In genomic region chr5:149175346-149176113, GRCh38 we compare ENCODE assay signal across 14 cellular contexts. TPM values are rescaled to one million over a fixed set of nuclear protein-coding genes. Genes with fewer than 3 reads are reported as not detected.
DNase-seq lines count a peak whose midpoint lies in the region; ATAC-seq, FAIRE-seq and TF ChIP-seq lines count a peak whose summit lies in the region.
"Had no signal": no experiment of that assay in that cellular context is flagged by ENCODE, and none has a peak within 500 bp of the region (broad histone marks: within the 10 kb centered on the region; RNA-seq: fewer than 3 reads in every experiment).

No MANE protein-coding gene starts in this region.

- no peak overlapping the region for H3K4me3 Mint-ChIP-seq in chondrocyte (ENCODE audit: unreplicated experiment)
- H3K4me3 Mint-ChIP-seq: activated CD4-positive, alpha-beta T cell treated with anti-CD3 and anti-CD28 coated beads for 36 hours; activated T-helper 1 cell treated with anti-CD3 and anti-CD28 coated beads, Interleukin-12 subunit alpha, Interleukin-12 subunit beta, Interleukin-2, Interleukin-4 antibody, amounts not matched to agents 30 ng/mL and 10 ng/mL and 1 ng/mL, durations not matched to agents 14 hours and 24 hours and 36 hours had no signal

- H3K27ac Mint-ChIP-seq in chondrocyte (ENCODE audit: unreplicated experiment), result peak overlapping the region; percentile 95
- H3K27ac Mint-ChIP-seq: activated CD4-positive, alpha-beta T cell treated with anti-CD3 and anti-CD28 coated beads for 36 hours; activated T-helper 1 cell treated with anti-CD3 and anti-CD28 coated beads, Interleukin-12 subunit alpha, Interleukin-12 subunit beta, Interleukin-2, Interleukin-4 antibody, amounts not matched to agents 30 ng/mL and 10 ng/mL and 1 ng/mL, durations not matched to agents 14 hours and 24 hours and 36 hours had no signal

- no peaks in the 10 kb centered on the region for H4K20me1 ChIP-seq in keratinocyte (ENCODE audit: control insufficient read depth, extremely low read depth, insufficient read depth, low read length)
- H4K20me1 ChIP-seq: BLaER1 had no signal

- H3K4me1 ChIP-seq in keratinocyte (ENCODE audit: control insufficient read depth, extremely low read depth, insufficient read depth, low read length), result peaks cover 30% of the 10 kb centered on the region
- H3K4me1 ChIP-seq in skeletal muscle satellite cell (ENCODE audit: control insufficient read depth, insufficient read depth, low read length), result peaks cover 53% of the 10 kb centered on the region
- H3K4me1 ChIP-seq: BLaER1 had no signal

- no peak overlapping the region for H3K27ac ChIP-seq in keratinocyte (ENCODE audit: control insufficient read depth, insufficient read depth, low read length)
- H3K27ac ChIP-seq: BLaER1 had no signal

- H3K4me2 ChIP-seq in keratinocyte (ENCODE audit: control insufficient read depth, extremely low read depth, insufficient read depth, low read depth, low read length) (peak overlapping the region; percentile 15), skeletal muscle satellite cell (ENCODE audit: low read length) (peak overlapping the region; percentile 61)
- H3K4me2 ChIP-seq: BLaER1 had no signal

- TF ChIP-seq CTCF in chondrocyte (IDR thresholded peaks at IDR 0.05) (no peak), keratinocyte (optimal IDR thresholded peaks at IDR 0.05 in 1 of 3, IDR thresholded peaks at IDR 0.05 in 1 of 3, conservative IDR thresholded peaks at IDR 0.05 in 1 of 3; ENCODE audit: extremely low read depth in 1 of 3, insufficient read depth in 2 of 3, low read length in 3 of 3) (no peak)

- peak overlapping the region; percentile 9 for H2AFZ ChIP-seq in keratinocyte (ENCODE audit: control insufficient read depth, low read length)

- no peaks in the 10 kb centered on the region for H3K9me3 Mint-ChIP-seq in chondrocyte (ENCODE audit: low read depth)
- H3K9me3 Mint-ChIP-seq: activated T-helper 1 cell treated with anti-CD3 and anti-CD28 coated beads, Interleukin-12 subunit alpha, Interleukin-12 subunit beta, Interleukin-2, Interleukin-4 antibody, amounts not matched to agents 30 ng/mL and 10 ng/mL and 1 ng/mL, durations not matched to agents 14 hours and 24 hours and 36 hours had no signal

- H3K4me3 ChIP-seq in keratinocyte (ENCODE audit: control insufficient read depth in 2 of 3, extremely low read depth in 1 of 3, insufficient read depth in 2 of 3, low read depth in 1 of 3, low read length in 3 of 3) (no peak overlapping the region), skeletal muscle satellite cell (ENCODE audit: low read length) (no peak overlapping the region)
- H3K4me3 ChIP-seq: BLaER1 had no signal

- no peaks in the 10 kb centered on the region for H3K9me1 ChIP-seq in keratinocyte (ENCODE audit: control insufficient read depth, extremely low read depth, insufficient read depth, low read length)

- in situ Hi-C loops in G401 (cut with HindIII; ENCODE audit: low sequenced_read_pairs), result no loop called here

- H3K36me3 ChIP-seq in keratinocyte (ENCODE audit: control insufficient read depth in 2 of 2, extremely low read depth in 1 of 2, insufficient read depth in 2 of 2, low read length in 2 of 2) (no peaks in the 10 kb centered on the region), skeletal muscle satellite cell (ENCODE audit: insufficient read depth, low read length) (peaks cover 10% of the 10 kb centered on the region)
- H3K36me3 ChIP-seq: BLaER1 had no signal

- H3K27me3 Mint-ChIP-seq in chondrocyte (ENCODE audit: low read depth), result no peaks in the 10 kb centered on the region

- no peak overlapping the region for H3K9ac ChIP-seq in keratinocyte (ENCODE audit: control insufficient read depth, extremely low read depth, insufficient read depth, low read length)
- H3K9ac ChIP-seq in skeletal muscle satellite cell (ENCODE audit: low read depth, low read length), result peak overlapping the region; percentile 73
- H3K9ac ChIP-seq: BLaER1 had no signal

- DNase-seq in G401 (ENCODE audit: low spot score) (peak; percentile 88), chondrocyte (ENCODE audit: low spot score) (no peak), keratinocyte (ENCODE audit: low read depth, low spot score) (no peak), kidney glomerular epithelial cell (lab: John Stamatoyannopoulos, UW) (no peak), HPDE6-E6E7 (ENCODE audit: extremely low spot score) (no peak), foreskin melanocyte (no peak)
- DNase-seq: activated CD4-positive, alpha-beta T cell treated with anti-CD3 and anti-CD28 coated beads for 36 hours; GDM1; NCI-H2029 had no signal

- H3K36me3 Mint-ChIP-seq in chondrocyte (ENCODE audit: low read depth), result peaks cover 3% of the 10 kb centered on the region

- no peak for FAIRE-seq in keratinocyte (lab: Jason Lieb, UNC)
- FAIRE-seq: bronchial epithelial cell had no signal

- H3K9me3 ChIP-seq in keratinocyte (ENCODE audit: control insufficient read depth, low read depth, low read length), result no peaks in the 10 kb centered on the region
- H3K9me3 ChIP-seq in skeletal muscle satellite cell (replicated peaks; ENCODE audit: low read length), result no peaks in the 10 kb centered on the region
- H3K9me3 ChIP-seq: BLaER1 had no signal

- no peak for ATAC-seq in GM21515 (IDR thresholded peaks at IDR 0.05; ENCODE audit: unreplicated experiment)
- ATAC-seq: activated CD4-positive, alpha-beta T cell treated with anti-CD3 and anti-CD28 coated beads for 36 hours had no signal

- peaks cover 46% of the 10 kb centered on the region for H3K4me1 Mint-ChIP-seq in chondrocyte (ENCODE audit: low read depth)

- dilution Hi-C loops in keratinocyte (cut with MboI; ENCODE audit: extremely low pct_ligation_motif_present, low sequenced_read_pairs), result no loop called here

- H3K79me2 ChIP-seq in keratinocyte (ENCODE audit: control insufficient read depth, insufficient read depth, low read length), result no peaks in the 10 kb centered on the region

- H3K27me3 ChIP-seq in keratinocyte (ENCODE audit: control insufficient read depth, extremely low read depth, insufficient read depth, low read length) (no peaks in the 10 kb centered on the region), skeletal muscle satellite cell (ENCODE audit: control insufficient read depth, insufficient read depth, low read length) (no peaks in the 10 kb centered on the region)
- H3K27me3 ChIP-seq: BLaER1 had no signal

RNA-seq across cellular contexts. Expression of gene ABLIM3, which starts 34.2 kb away (rescaled TPM):
- total RNA-seq in G401 (2014; rRNA removed; shearing (Covaris generic)), result 1.1 TPM in 1 of 2 replicates, not detected in the other
- 7.6 to 16.0 TPM (median 15.4 TPM) in 3 replicates for total RNA-seq in chondrocyte
- polyA plus RNA-seq in keratinocyte, result 7.9 to 10.4 TPM (median 9.3 TPM) in 3 replicates
- 9.8 TPM for polyA plus RNA-seq in keratinocyte (2011; ENCODE audit: low read depth)
- 13.4 and 15.5 TPM in 2 replicates for polyA plus RNA-seq in keratinocyte (2011; cell fraction: cytosol; rRNA removed)
- polyA plus RNA-seq in keratinocyte (2011; cell fraction: nucleus; rRNA removed), result 20.5 and 24.0 TPM in 2 replicates
- polyA plus RNA-seq in keratinocyte (2012; ENCODE audit: low replicate concordance), result 11.0 and 14.6 TPM in 2 replicates
- polyA minus RNA-seq in keratinocyte, result 15.8 to 23.2 TPM (median 18.5 TPM) in 3 replicates
- polyA minus RNA-seq in keratinocyte (2011; cell fraction: cytosol; rRNA and poly(A)+ RNA removed), result 12.9 TPM
- 13.4 and 14.7 TPM in 2 replicates for polyA minus RNA-seq in keratinocyte (2011; cell fraction: nucleus; rRNA and poly(A)+ RNA removed)
- 62.1 and 94.6 TPM in 2 replicates for total RNA-seq in skeletal muscle satellite cell (2012; rRNA removed)
- total RNA-seq: activated T-helper 1 cell treated with anti-CD3 and anti-CD28 coated beads, Interleukin-12 subunit alpha, Interleukin-12 subunit beta, Interleukin-2, Interleukin-4 antibody, amounts not matched to agents 30 ng/mL and 10 ng/mL and 1 ng/mL, durations not matched to agents 14 hours and 24 hours and 36 hours had no signal
